ENCODE assay signal across 29 cellular contexts in the genomic region with DNA sequence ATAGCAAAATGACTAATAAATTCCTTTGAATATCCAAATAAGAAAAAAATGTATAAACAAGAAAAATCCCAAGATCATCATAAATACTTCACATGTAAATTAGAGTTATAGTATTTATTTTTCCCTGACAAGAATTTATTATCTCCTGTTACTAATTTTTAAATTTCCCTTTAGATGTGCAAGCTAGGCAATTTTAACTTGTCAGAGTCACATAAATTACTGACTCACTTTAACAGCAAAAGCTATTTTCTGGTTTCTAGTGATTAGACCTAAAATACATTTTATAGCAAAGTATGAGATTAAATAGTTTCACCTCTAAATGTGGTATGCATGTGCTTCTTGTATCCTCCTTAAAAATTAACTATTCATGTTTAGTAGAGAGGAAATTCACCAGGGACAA.
"Had no signal": no experiment of that assay in that cellular context is flagged by ENCODE, and none has a peak within 500 bp of the region (broad histone marks: within the 10 kb centered on the region; RNA-seq: fewer than 3 reads in every experiment).

No MANE protein-coding gene starts in this region.

- FAIRE-seq: urothelium cell line had no signal

- H3K9ac ChIP-seq: neural progenitor cell, parathyroid adenoma had no signal

- H3K27me3 ChIP-seq: neural progenitor cell, ovary, spleen, thyroid gland, tibial nerve, upper lobe of left lung, vagina had no signal

- H3K9me3 ChIP-seq: ovary, psoas muscle, thoracic aorta, thyroid gland, tibial nerve, vagina had no signal

- H3K27ac ChIP-seq: neural progenitor cell, ovary, parathyroid adenoma, psoas muscle, skin epidermis, spleen, thoracic aorta, thyroid gland, tibial nerve, upper lobe of left lung, vagina had no signal

- DNase-seq: natural killer cell; occipital lobe; ovary; posterior cingulate gyrus; psoas muscle; right cardiac atrium; spleen; stimulated activated CD4-positive, alpha-beta T cell treated with anti-CD3 and anti-CD28 coated beads, Interleukin-12 subunit alpha, Interleukin-12 subunit beta, amount 100 ng/mL, for 4 hours; stimulated activated CD4-positive, alpha-beta T cell treated with anti-CD3 and anti-CD28 coated beads, Interleukin-1b, Interleukin-23, amount 100 ng/mL, for 48 hours; stimulated activated CD4-positive, alpha-beta T cell treated with anti-CD3 and anti-CD28 coated beads, Interleukin-4, amount 100 ng/mL, for 1 hour; stimulated activated CD4-positive, alpha-beta T cell treated with anti-CD3 and anti-CD28 coated beads, Interleukin-4, amount 100 ng/mL, for 4 hours; stimulated activated CD8-positive, alpha-beta memory T cell treated with anti-CD3 and anti-CD28 coated beads, Interleukin-4, amount 100 ng/mL, for 48 hours; stimulated activated naive CD4-positive, alpha-beta T cell; stimulated activated naive CD8-positive, alpha-beta T cell treated with anti-CD3 and anti-CD28 coated beads, Interleukin-15, amount 100 ng/mL, for 72 hours; stimulated activated naive CD8-positive, alpha-beta T cell treated with anti-CD3 and anti-CD28 coated beads, Interleukin-15, Interleukin-2, amounts not matched to agents 100 U/mL and 50 U/mL, for 24 hours; substantia nigra; thyroid gland; trophoblast cell; upper lobe of left lung had no signal

- H2AFZ ChIP-seq: neural progenitor cell, parathyroid adenoma had no signal

- H3K79me2 ChIP-seq: parathyroid adenoma had no signal

- H3K4me2 ChIP-seq: neural progenitor cell, smooth muscle cell had no signal

- H3K4me1 ChIP-seq: neural progenitor cell, parathyroid adenoma, psoas muscle, spleen, thyroid gland, tibial nerve, upper lobe of left lung, vagina had no signal

- H3K36me3 ChIP-seq: neural progenitor cell, ovary, spleen, thoracic aorta, thyroid gland, tibial nerve, upper lobe of left lung, vagina had no signal

- ATAC-seq: natural killer cell; psoas muscle; right cardiac atrium; sciatic nerve; stimulated activated memory B cell treated with anti-CD40 and anti-IgM and Interleukin-4, amounts not matched to agents 10 μg/mL and 1 μg/mL and 100 μg/mL, for 72 hours; stimulated activated naive CD8-positive, alpha-beta T cell treated with anti-CD3 and anti-CD28 coated beads, Interleukin-15, amount 100 ng/mL, for 72 hours; stimulated activated naive CD8-positive, alpha-beta T cell treated with anti-CD3 and anti-CD28 coated beads, Interleukin-15, Interleukin-2, amounts not matched to agents 100 U/mL and 50 U/mL, for 24 hours had no signal

- H3K4me3 ChIP-seq: neural progenitor cell, ovary, psoas muscle, skin epidermis, smooth muscle cell, spleen, thoracic aorta, thyroid gland, tibial nerve, upper lobe of left lung, vagina had no signal
